In genomic region chr6:36113701-36114100, GRCh38 we compare ENCODE assay signal across 17 cellular contexts. TPM values are rescaled to one million over a fixed set of nuclear protein-coding genes. Genes with fewer than 3 reads are reported as not detected.
DNase-seq lines count a peak whose midpoint lies in the region; ATAC-seq and TF ChIP-seq lines count a peak whose summit lies in the region.
"Had no signal": no experiment of that assay in that cellular context is flagged by ENCODE, and none has a peak within 500 bp of the region (broad histone marks: within the 10 kb centered on the region; RNA-seq: fewer than 3 reads in every experiment).

No MANE protein-coding gene starts in this region.

- H3K27ac ChIP-seq in KMS-11 = peak overlapping the region; percentile 21; the same call in 1 of the 2 replicates
- peak overlapping the region; percentile 50 for H3K27ac ChIP-seq in neural progenitor cell
- no peak overlapping the region for H3K27ac ChIP-seq in vagina
- H3K27ac ChIP-seq: thoracic aorta had no signal

- peaks cover 68% of the 10 kb centered on the region for H3K4me1 Mint-ChIP-seq in activated CD4-positive, alpha-beta T cell treated with anti-CD3 and anti-CD28 coated beads for 36 hours
- peaks cover 51% of the 10 kb centered on the region for H3K4me1 Mint-ChIP-seq in central memory CD8-positive, alpha-beta T cell
- peaks cover 8% of the 10 kb centered on the region for H3K4me1 Mint-ChIP-seq in neural progenitor cell

- intact Hi-C loops in activated CD4-positive, alpha-beta T cell treated with anti-CD3 and anti-CD28 coated beads for 36 hours (cut with DNase I, micrococcal nuclease) = no loop called here
- intact Hi-C loops in vagina (cut with DNase I) = no loop called here

- peaks cover 18% of the 10 kb centered on the region for H3K36me3 Mint-ChIP-seq in activated CD4-positive, alpha-beta T cell treated with anti-CD3 and anti-CD28 coated beads for 36 hours (ENCODE audit: low read depth)
- peaks cover 13% of the 10 kb centered on the region for H3K36me3 Mint-ChIP-seq in central memory CD8-positive, alpha-beta T cell (ENCODE audit: insufficient read depth)
- H3K36me3 Mint-ChIP-seq in neural progenitor cell = peaks cover 12% of the 10 kb centered on the region

- H2AFZ ChIP-seq in KMS-11 (ENCODE audit: low read depth) (no peak overlapping the region), neural progenitor cell (replicated peaks) (no peak overlapping the region)

- H4K20me1 ChIP-seq in KMS-11 (ENCODE audit: insufficient read depth) (no peaks in the 10 kb centered on the region), neural progenitor cell (ENCODE audit: low read depth) (no peaks in the 10 kb centered on the region)

- H3K9me3 ChIP-seq in neural progenitor cell (ENCODE audit: low read depth) (no peaks in the 10 kb centered on the region), vagina (no peaks in the 10 kb centered on the region)
- H3K9me3 ChIP-seq: thoracic aorta had no signal

- H3K36me3 ChIP-seq in KMS-11 (ENCODE audit: insufficient read depth) (no peaks in the 10 kb centered on the region), neural progenitor cell (no peaks in the 10 kb centered on the region), vagina (peaks cover 2 to 24% of the 10 kb centered on the region in 2 donors)

- H3K9ac ChIP-seq in KMS-11 = no peak overlapping the region
- H3K9ac ChIP-seq in neural progenitor cell = no peak overlapping the region

- no peaks in the 10 kb centered on the region for H3K27me3 Mint-ChIP-seq in activated CD4-positive, alpha-beta T cell treated with anti-CD3 and anti-CD28 coated beads for 36 hours
- no peaks in the 10 kb centered on the region for H3K27me3 Mint-ChIP-seq in central memory CD8-positive, alpha-beta T cell
- no peaks in the 10 kb centered on the region for H3K27me3 Mint-ChIP-seq in neural progenitor cell (ENCODE audit: insufficient read depth, low read depth)
- H3K27me3 Mint-ChIP-seq: activated T-helper 17 cell treated with anti-CD3 and anti-CD28 coated beads, Interleukin-2, amount 50 U/mL, for 72 hours; dendritic cell treated with granulocyte-macrophage colony-stimulating factor and Interleukin-4, amounts not matched to agents 40 ng/mL and 50 ng/mL, for 4 days had no signal

- H3K79me2 ChIP-seq in KMS-11 (ENCODE audit: insufficient read depth, low read depth) (no peaks in the 10 kb centered on the region), neural progenitor cell (ENCODE audit: low read depth) (no peaks in the 10 kb centered on the region)

- H3K4me3 Mint-ChIP-seq in activated CD4-positive, alpha-beta T cell treated with anti-CD3 and anti-CD28 coated beads for 36 hours = no peak overlapping the region
- peak overlapping the region; percentile 29 for H3K4me3 Mint-ChIP-seq in central memory CD8-positive, alpha-beta T cell
- no peak overlapping the region for H3K4me3 Mint-ChIP-seq in neural progenitor cell
- H3K4me3 Mint-ChIP-seq: dendritic cell treated with granulocyte-macrophage colony-stimulating factor and Interleukin-4, amounts not matched to agents 40 ng/mL and 50 ng/mL, for 4 days had no signal

- H3K27me3 ChIP-seq in KMS-11 (ENCODE audit: insufficient read depth, low read depth) (no peaks in the 10 kb centered on the region), neural progenitor cell (no peaks in the 10 kb centered on the region), vagina (no peaks in the 10 kb centered on the region)

- no peak for DNase-seq in activated CD4-positive, alpha-beta T cell treated with anti-CD3 and anti-CD28 coated beads for 36 hours
- DNase-seq in activated CD4-positive, alpha-beta T cell treated with anti-CD3 and anti-CD28 coated beads, Interleukin-2, amount 50 U/mL, for 48 hours = no peak
- no peak for DNase-seq in central memory CD8-positive, alpha-beta T cell (ENCODE audit: low spot score in 2 of 2)
- DNase-seq in neural progenitor cell (ENCODE audit: low spot score) (peak; percentile 31), vagina (ENCODE audit: extremely low spot score in 2 of 2) (no peak)
- DNase-seq in stimulated activated naive CD8-positive, alpha-beta T cell treated with anti-CD3 and anti-CD28 coated beads, Interleukin-15, Interleukin-2, amounts not matched to agents 100 U/mL and 50 U/mL, for 24 hours = no peak
- DNase-seq: activated CD4-positive, alpha-beta T cell treated with anti-CD3 and anti-CD28 coated beads for 1 hour; hypothalamus; left colon; NCI-H187 treated with DMSO at 0.1 percent for 48 hours; NCI-H748 treated with DMSO at 0.1 percent for 48 hours had no signal

- H3K4me1 ChIP-seq in KMS-11 (ENCODE audit: low read depth, poor library complexity, severe bottlenecking) (peaks cover 65% of the 10 kb centered on the region), neural progenitor cell (peaks cover 5% of the 10 kb centered on the region), vagina (peaks cover 23% of the 10 kb centered on the region)

- no peak overlapping the region for H3K4me3 ChIP-seq in KMS-11 (IDR thresholded peaks at IDR 0.05; ENCODE audit: insufficient read depth, low read depth, low read length)
- H3K4me3 ChIP-seq in neural progenitor cell = no peak overlapping the region
- no peak overlapping the region for H3K4me3 ChIP-seq in vagina
- H3K4me3 ChIP-seq: thoracic aorta had no signal

- H3K4me2 ChIP-seq in KMS-11 = peak overlapping the region; percentile 14; the same call in 1 of the 2 replicates
- H3K4me2 ChIP-seq in neural progenitor cell = no peak overlapping the region

- POLR2A ChIA-PET in activated CD4-positive, alpha-beta T cell treated with anti-CD3 and anti-CD28 coated beads for 36 hours (lab: Charles Lee) = no interaction called here

- H3K9me3 Mint-ChIP-seq in activated CD4-positive, alpha-beta T cell treated with anti-CD3 and anti-CD28 coated beads for 36 hours (ENCODE audit: low read depth) = no peaks in the 10 kb centered on the region
- H3K9me3 Mint-ChIP-seq in central memory CD8-positive, alpha-beta T cell = no peaks in the 10 kb centered on the region
- H3K9me3 Mint-ChIP-seq in neural progenitor cell = no peaks in the 10 kb centered on the region
- H3K9me3 Mint-ChIP-seq: activated T-helper 17 cell treated with anti-CD3 and anti-CD28 coated beads, Interleukin-2, amount 50 U/mL, for 72 hours; dendritic cell treated with granulocyte-macrophage colony-stimulating factor and Interleukin-4, amounts not matched to agents 40 ng/mL and 50 ng/mL, for 4 days had no signal

- CTCF ChIA-PET in activated CD4-positive, alpha-beta T cell treated with anti-CD3 and anti-CD28 coated beads for 36 hours (lab: Charles Lee) = interaction anchor here (1.0 to 2.0 kb wide), 4 partner anchors 10 to 269 kb away, joined by 3 to 6 read pairs (median 4); no protein-coding TSS in a partner anchor

- H3F3A ChIP-seq in neural progenitor cell (ENCODE audit: low read depth) = peaks cover 6% of the 10 kb centered on the region

- no peak for TF ChIP-seq CTCF in KMS-11 (conservative IDR thresholded peaks at IDR 0.05; ENCODE audit: low read depth, low read length)
- TF ChIP-seq CTCF in neural progenitor cell (IDR thresholded peaks at IDR 0.05) = no peak
- TF ChIP-seq CTCF in vagina (IDR thresholded peaks at IDR 0.05) = no peak

- peak overlapping the region; percentile 67 for H3K27ac Mint-ChIP-seq in activated CD4-positive, alpha-beta T cell treated with anti-CD3 and anti-CD28 coated beads for 36 hours
- no peak overlapping the region for H3K27ac Mint-ChIP-seq in central memory CD8-positive, alpha-beta T cell (ENCODE audit: low read depth)
- no peak overlapping the region for H3K27ac Mint-ChIP-seq in neural progenitor cell
- H3K27ac Mint-ChIP-seq: dendritic cell treated with granulocyte-macrophage colony-stimulating factor and Interleukin-4, amounts not matched to agents 40 ng/mL and 50 ng/mL, for 4 days had no signal

- no peak for ATAC-seq in activated CD4-positive, alpha-beta T cell treated with anti-CD3 and anti-CD28 coated beads for 36 hours
- ATAC-seq in central memory CD8-positive, alpha-beta T cell (replicated peaks; ENCODE audit: extremely low read depth, poor library complexity, severe bottlenecking) = no peak
- no peak for ATAC-seq in GM18502 (IDR thresholded peaks at IDR 0.05; ENCODE audit: poor library complexity, unreplicated experiment)
- ATAC-seq in stimulated activated naive CD8-positive, alpha-beta T cell treated with anti-CD3 and anti-CD28 coated beads, Interleukin-15, Interleukin-2, amounts not matched to agents 100 U/mL and 50 U/mL, for 24 hours = no peak
- ATAC-seq: activated T-helper 17 cell treated with anti-CD3 and anti-CD28 coated beads, Interleukin-2, amount 50 U/mL, for 72 hours; esophagus mucosa; left colon had no signal

- TF ChIP-seq POLR2A in vagina (IDR thresholded peaks at IDR 0.05) = no peak

RNA-seq across cellular contexts. Expression of gene MAPK13, which starts 16.6 kb away (rescaled TPM):
- total RNA-seq in activated CD4-positive, alpha-beta T cell treated with anti-CD3 and anti-CD28 coated beads for 36 hours = 10 to 100 TPM; 63.0 to 65.1 TPM
- total RNA-seq in neural progenitor cell (ENCODE audit: low replicate concordance) (0.13 and 1.1 TPM in 2 replicates), vagina (21.9 TPM)

Comparison
In these comparisons a context has a peak if more than half of its experiments do, and no peak if none do; other contexts are left out.
1. RNA of gene MAPK13, which starts 16.6 kb away (total RNA-seq): 63.0 to 65.1 TPM in activated CD4-positive, alpha-beta T cell treated with anti-CD3 and anti-CD28 coated beads for 36 hours and 21.9 TPM in vagina (single experiment); 0.13 to 1.1 TPM in neural progenitor cell; every median in the first group is over 10 times any median in the second.